Comparison of ENCODE assay signal across 8 cellular contexts in genomic region chr6:99868074-99868702, GRCh38.
DNase-seq lines count a peak whose midpoint lies in the region; ATAC-seq and TF ChIP-seq lines count a peak whose summit lies in the region.

No MANE protein-coding gene starts in this region.

- no peaks in the 10 kb centered on the region for H3F3A ChIP-seq in MM.1S (ENCODE audit: insufficient read depth, low read length)

- H3K27ac ChIP-seq in MM.1S (ENCODE audit: low read length) (no peak overlapping the region), SJCRH30 (no peak overlapping the region), prostate gland (no peak overlapping the region)

- no peaks in the 10 kb centered on the region for H3K9me2 ChIP-seq in MM.1S (replicated peaks; ENCODE audit: insufficient read depth, low read length)

- POLR2A ChIA-PET in HEK293T (lab: Yijun Ruan, JAX) = interaction anchor here (1.0 kb wide), 1 partner anchor 13 kb away, joined by 3 read pairs; no protein-coding TSS in a partner anchor

- H3K36me3 ChIP-seq in MM.1S (replicated peaks; ENCODE audit: insufficient read depth, low read length) (no peaks in the 10 kb centered on the region), SJCRH30 (no peaks in the 10 kb centered on the region; the same call in 1 of the 2 replicates), prostate gland (no peaks in the 10 kb centered on the region)

- H3K9ac ChIP-seq in MM.1S (ENCODE audit: low read length) = no peak overlapping the region; the same call in 1 of the 2 replicates

- H3K9me3 ChIP-seq in MM.1S (replicated peaks; ENCODE audit: insufficient read depth, low read length) (no peaks in the 10 kb centered on the region), SJCRH30 (replicated peaks) (no peaks in the 10 kb centered on the region), prostate gland (no peaks in the 10 kb centered on the region)

- peak; percentile 80 for ATAC-seq in Right ventricle myocardium superior (ENCODE audit: poor library complexity)

- no peaks in the 10 kb centered on the region for H3K79me2 ChIP-seq in MM.1S (ENCODE audit: low read length)

- peak overlapping the region; percentile 96 for H2AFZ ChIP-seq in MM.1S (ENCODE audit: low read length)

- DNase-seq in GM10266 (ENCODE audit: extremely low spot score) = peak; percentile 46
- DNase-seq in HEK293T (ENCODE audit: extremely low spot score) = peak; percentile 74
- peak; percentile 71 for DNase-seq in MM.1S
- DNase-seq in SJCRH30 = peak; percentile 57 to 81
- peak; percentile 68 for DNase-seq in activated naive CD4-positive, alpha-beta T cell treated with anti-CD3 and anti-CD28 coated beads, Interleukin-2, amount 50 U/mL, for 16 hours
- DNase-seq in Right ventricle myocardium superior = peak; percentile 80
- peak; percentile 60 for DNase-seq in prostate gland (ENCODE audit: low spot score)
- no peak for DNase-seq in cortex of kidney (lab: John Stamatoyannopoulos, UW)

- no peak for TF ChIP-seq POLR2A in prostate gland (IDR thresholded peaks at IDR 0.05)

- peak; percentile 84 for TF ChIP-seq CTCF in GM10266 (IDR thresholded peaks at IDR 0.05; ENCODE audit: control insufficient read depth, insufficient read depth, low read depth, missing control alignments)
- TF ChIP-seq CTCF in MM.1S (IDR thresholded peaks at IDR 0.05; ENCODE audit: low read length) = peak; percentile 83
- peak; percentile 57 to 67 (median 62) for TF ChIP-seq CTCF in prostate gland (IDR thresholded peaks at IDR 0.05)

- H3K4me3 ChIP-seq in MM.1S (ENCODE audit: low read length) = peak overlapping the region; percentile 8; the same call in 1 of the 2 replicates
- H3K4me3 ChIP-seq in SJCRH30 = no peak overlapping the region
- H3K4me3 ChIP-seq in prostate gland = no peak overlapping the region

- H3K27me3 ChIP-seq in MM.1S (replicated peaks; ENCODE audit: insufficient read depth, low read length) (no peaks in the 10 kb centered on the region), SJCRH30 (no peaks in the 10 kb centered on the region), prostate gland (replicated peaks; ENCODE audit: insufficient read depth) (no peaks in the 10 kb centered on the region)

- CTCF ChIA-PET in HEK293T (lab: Yijun Ruan, JAX) = interaction anchor here (0.5 to 3.3 kb wide), 26 partner anchors 9 to 796 kb away, joined by 3 to 55 read pairs (median 4); partner anchors contain the start of gene SIM1

- H3K4me2 ChIP-seq in MM.1S (ENCODE audit: low read depth, low read length) = peak overlapping the region; percentile 52; the same call in 1 of the 2 replicates

- H3K4me1 ChIP-seq in MM.1S (ENCODE audit: low read length) (no peaks in the 10 kb centered on the region), SJCRH30 (no peaks in the 10 kb centered on the region), prostate gland (replicated peaks) (no peaks in the 10 kb centered on the region)

- H4K20me1 ChIP-seq in MM.1S (ENCODE audit: insufficient read depth, low read length) = no peaks in the 10 kb centered on the region

- intact Hi-C loops in Right ventricle myocardium superior (cut with DNase I) (loop anchor here (5.0 kb wide), 1 partner anchor 229 kb away; no protein-coding TSS in a partner anchor), prostate gland (cut with DNase I) (loop anchor here (2.0 kb wide), 1 partner anchor 229 kb away; no protein-coding TSS in a partner anchor)

- WGBS in prostate gland = 10% methylated on average over 13 of the region's 13 CpGs

TF ChIP-seq in HEK293T, 16 proteins besides CTCF, POLR2A, EP300 and RAD21:
- TF ChIP-seq PKNOX1 (IDR thresholded peaks at IDR 0.05) (peak; percentile 74), LEF1 (IDR thresholded peaks at IDR 0.05; ENCODE audit: borderline replicate concordance) (no peak)
